2 cellular contexts compared by ENCODE assay signal in genomic region chr2:41364842-41365241, GRCh38.
TF ChIP-seq lines count a peak whose summit lies in the region.

No MANE protein-coding gene starts in this region.

TF ChIP-seq in GM23338, 12 proteins besides CTCF, POLR2A, EP300 and RAD21:
- no peak for TF ChIP-seq ZNF114 (CRISPR knock-in tag; IDR thresholded peaks at IDR 0.05)
- TF ChIP-seq ZNF462 (CRISPR knock-in tag; IDR thresholded peaks at IDR 0.05): no peak
- no peak for TF ChIP-seq JUNB (IDR thresholded peaks at IDR 0.05; ENCODE audit: unreplicated experiment)
- no peak for TF ChIP-seq ZNF331 (CRISPR knock-in tag; IDR thresholded peaks at IDR 0.05; ENCODE audit: low read depth)
- TF ChIP-seq ETS1 (IDR thresholded peaks at IDR 0.05): no peak
- no peak for TF ChIP-seq EZH2 (IDR thresholded peaks at IDR 0.05; ENCODE audit: low read depth, unreplicated experiment)
- no peak for TF ChIP-seq STAT1 (IDR thresholded peaks at IDR 0.05; ENCODE audit: unreplicated experiment)

TF ChIP-seq in H1, 55 proteins besides CTCF, POLR2A, EP300 and RAD21:
- TF ChIP-seq TBP (IDR thresholded peaks at IDR 0.05; ENCODE audit: low read depth, low read length) (no peak), CBX5 (IDR thresholded peaks at IDR 0.05; ENCODE audit: low read depth, low read length) (no peak), EZH2 (IDR thresholded peaks at IDR 0.05; ENCODE audit: low read depth, low read length, severe bottlenecking) (no peak), BRCA1 (IDR thresholded peaks at IDR 0.05; ENCODE audit: low read depth, low read length) (no peak), SIX5 (IDR thresholded peaks at IDR 0.05; ENCODE audit: low read depth, low read length) (no peak), GABPA (IDR thresholded peaks at IDR 0.05; ENCODE audit: borderline replicate concordance, insufficient read depth, low read length) (no peak), CHD2 (IDR thresholded peaks at IDR 0.05; ENCODE audit: low read length) (no peak), CREB1 (IDR thresholded peaks at IDR 0.05) (no peak), TEAD4 (IDR thresholded peaks at IDR 0.05; ENCODE audit: low read depth, low read length) (no peak), ATF3 (IDR thresholded peaks at IDR 0.05; ENCODE audit: insufficient read depth, low read depth, low read length) (no peak), HDAC2 (IDR thresholded peaks at IDR 0.05; ENCODE audit: borderline replicate concordance in 1 of 2, low read depth in 2 of 2, low read length in 2 of 2) (no peak), BCL11A (IDR thresholded peaks at IDR 0.05; ENCODE audit: low read depth in 2 of 2, low read length in 2 of 2) (no peak), CHD7 (IDR thresholded peaks at IDR 0.05; ENCODE audit: insufficient replicate concordance, low read length) (no peak), NANOG (IDR thresholded peaks at IDR 0.05; ENCODE audit: insufficient read depth, low read depth, low read length, poor library complexity, severe bottlenecking) (no peak), TCF12 (IDR thresholded peaks at IDR 0.05; ENCODE audit: low read depth, low read length) (no peak), YY1 (IDR thresholded peaks at IDR 0.05; ENCODE audit: low read depth, low read length) (no peak), SRF (IDR thresholded peaks at IDR 0.05; ENCODE audit: low read depth, low read length) (no peak), POLR2AphosphoS5 (IDR thresholded peaks at IDR 0.05; ENCODE audit: low read depth, low read length) (no peak)
